ENCODE assay signal across 9 cellular contexts in genomic region chr3:32469151-32469874, GRCh38. TPM values are rescaled to one million over a fixed set of nuclear protein-coding genes. Genes with fewer than 3 reads are reported as not detected.
DNase-seq lines count a peak whose midpoint lies in the region; ATAC-seq and TF ChIP-seq lines count a peak whose summit lies in the region.
"Had no signal": no experiment of that assay in that cellular context is flagged by ENCODE, and none has a peak within 500 bp of the region (broad histone marks: within the 10 kb centered on the region; RNA-seq: fewer than 3 reads in every experiment).

No MANE protein-coding gene starts in this region.

- no peak overlapping the region for H3K27ac ChIP-seq in DOHH2 (ENCODE audit: low read depth, low read length)

- no peaks in the 10 kb centered on the region for H3K9me3 ChIP-seq in DOHH2 (ENCODE audit: control insufficient read depth, insufficient read depth, low read length)

- H3K27me3 Mint-ChIP-seq in IgD-negative memory B cell: no peaks in the 10 kb centered on the region
- H3K27me3 Mint-ChIP-seq in glutamatergic neuron (ENCODE audit: unreplicated experiment): peaks cover 21% of the 10 kb centered on the region
- H3K27me3 Mint-ChIP-seq: central memory CD8-positive, alpha-beta T cell had no signal

- H3K27me3 ChIP-seq in DOHH2 (ENCODE audit: control insufficient read depth, low read length): no peaks in the 10 kb centered on the region

- no peaks in the 10 kb centered on the region for H3K36me3 Mint-ChIP-seq in IgD-negative memory B cell
- H3K36me3 Mint-ChIP-seq in glutamatergic neuron (ENCODE audit: unreplicated experiment): no peaks in the 10 kb centered on the region

- no peaks in the 10 kb centered on the region for H3K79me2 ChIP-seq in DOHH2 (ENCODE audit: control insufficient read depth, low read length)

- H3K9me2 ChIP-seq in DOHH2 (replicated peaks; ENCODE audit: control insufficient read depth, low read length): no peaks in the 10 kb centered on the region

- peaks cover 6% of the 10 kb centered on the region for H3K36me3 ChIP-seq in DOHH2 (ENCODE audit: control insufficient read depth, low read length)

- H3K4me1 Mint-ChIP-seq in IgD-negative memory B cell: peaks cover 28 to 45% (median 41%) of the 10 kb centered on the region in 3 donors
- peaks cover 39% of the 10 kb centered on the region for H3K4me1 Mint-ChIP-seq in glutamatergic neuron (ENCODE audit: low read depth, unreplicated experiment)

- H3K4me3 Mint-ChIP-seq in IgD-negative memory B cell (peak overlapping the region in 3 of 4 donors; percentile 54 to 80 (median 67)), glutamatergic neuron (ENCODE audit: unreplicated experiment) (peak overlapping the region; percentile 47)

- H3F3A ChIP-seq in DOHH2 (ENCODE audit: control insufficient read depth, insufficient read depth): no peaks in the 10 kb centered on the region

- TF ChIP-seq CTCF in DOHH2 (IDR thresholded peaks at IDR 0.05; ENCODE audit: low read depth, low read length, poor library complexity, severe bottlenecking): no peak
- TF ChIP-seq CTCF in glutamatergic neuron (IDR thresholded peaks at IDR 0.05; ENCODE audit: partially characterized antibody, unreplicated experiment): no peak

- H3K4me3 ChIP-seq in DOHH2 (ENCODE audit: low read length): no peak overlapping the region

- H3K4me2 ChIP-seq in DOHH2 (ENCODE audit: low read length): 0 out of 2 replicates have a peak overlapping the region, but pooled peaks have one; percentile 14

- no peaks in the 10 kb centered on the region for H4K20me1 ChIP-seq in DOHH2 (ENCODE audit: control insufficient read depth, insufficient read depth, low read depth, low read length)

- H3K4me1 ChIP-seq in DOHH2 (ENCODE audit: control insufficient read depth, low read length): peaks cover 35% of the 10 kb centered on the region

- H3K9me3 Mint-ChIP-seq in IgD-negative memory B cell (no peaks in the 10 kb centered on the region), glutamatergic neuron (ENCODE audit: unreplicated experiment) (peaks cover 23% of the 10 kb centered on the region)
- H3K9me3 Mint-ChIP-seq: central memory CD8-positive, alpha-beta T cell had no signal

- H3K27ac Mint-ChIP-seq in IgD-negative memory B cell: peak overlapping the region in 2 of 3 donors; percentile 72 to 92
- peak overlapping the region; percentile 89 for H3K27ac Mint-ChIP-seq in glutamatergic neuron (ENCODE audit: unreplicated experiment)

- ATAC-seq in GM21576 (IDR thresholded peaks at IDR 0.05; ENCODE audit: unreplicated experiment): peak; percentile 14
- no peak for ATAC-seq in HG02840 (IDR thresholded peaks at IDR 0.05; ENCODE audit: low FRiP score, unreplicated experiment)

- DNase-seq in glutamatergic neuron (no peak), NCI-H1694 (lab: John Stamatoyannopoulos, UW) (no peak), GF-D8 (lab: John Stamatoyannopoulos, UW) (no peak), NCI-H128 (lab: John Stamatoyannopoulos, UW; ENCODE audit: unreplicated experiment) (no peak)

RNA-seq across cellular contexts. Expression of gene CMTM6, which starts 33.3 kb away (rescaled TPM):
- 125 TPM for polyA plus RNA-seq in IgD-negative memory B cell
- 17.5 TPM for total RNA-seq in glutamatergic neuron (ENCODE audit: unreplicated experiment)
